7 cellular contexts compared by ENCODE assay signal in the genomic region with DNA sequence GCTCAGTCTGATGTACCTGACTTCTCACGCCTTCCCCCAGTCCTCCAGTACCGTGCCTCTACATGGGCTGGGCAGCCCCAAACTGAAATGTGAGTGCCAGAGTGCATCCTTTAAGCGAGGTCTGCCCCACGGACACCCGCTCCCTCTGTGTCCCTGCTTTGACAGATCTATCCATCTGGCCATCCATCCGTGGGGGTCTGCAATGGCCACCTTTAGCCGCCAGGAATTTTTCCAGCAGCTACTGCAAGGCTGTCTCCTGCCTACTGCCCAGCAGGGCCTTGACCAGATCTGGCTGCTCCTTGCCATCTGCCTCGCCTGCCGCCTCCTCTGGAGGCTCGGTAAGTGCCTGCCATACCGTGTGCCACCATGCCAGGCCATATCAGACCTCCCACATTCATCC. TPM values are rescaled to one million over a fixed set of nuclear protein-coding genes. Genes with fewer than 3 reads are reported as not detected.
A peak's percentile ranks its signal among the peaks of the same experiment; 100 is the strongest.
DNase-seq lines count a peak whose midpoint lies in the region; ATAC-seq and TF ChIP-seq lines count a peak whose summit lies in the region.

No MANE protein-coding gene starts in this region.

- H3K4me1 Mint-ChIP-seq in HFFc6 (ENCODE audit: low read depth): peaks cover 15% of the 10 kb centered on the region; the same call in 1 of the 2 replicates
- H3K4me1 Mint-ChIP-seq in activated naive CD8-positive, alpha-beta T cell (ENCODE audit: low read depth): peaks cover 22% of the 10 kb centered on the region

- no peak for TF ChIP-seq POLR2A in stomach (IDR thresholded peaks at IDR 0.05)

- no peak for TF ChIP-seq EP300 in stomach (IDR thresholded peaks at IDR 0.05)

- H3K27me3 ChIP-seq in iPS-20b (ENCODE audit: insufficient read depth, low read length) (no peaks in the 10 kb centered on the region), stomach (no peaks in the 10 kb centered on the region)

- H3K4me3 ChIP-seq in iPS-20b (ENCODE audit: low read length) (peak overlapping the region; percentile 89), stomach (peak overlapping the region; percentile 59 to 69 (median 64))

- no peaks in the 10 kb centered on the region; the same call in 1 of the 2 replicates for H3K27me3 Mint-ChIP-seq in HFFc6 (ENCODE audit: insufficient read depth)
- no peaks in the 10 kb centered on the region for H3K27me3 Mint-ChIP-seq in activated naive CD8-positive, alpha-beta T cell

- H3K4me1 ChIP-seq in iPS-20b (ENCODE audit: insufficient read depth, low read length) (no peaks in the 10 kb centered on the region), stomach (peaks cover 4 to 11% (median 7%) of the 10 kb centered on the region in 4 donors)

- DNase-seq in HFFc6: no peak
- DNase-seq in stomach: no peak
- no peak for DNase-seq in NOMO-1 treated with DMSO at 0.1 percent for 48 hours (lab: John Stamatoyannopoulos, UW; ENCODE audit: unreplicated experiment)
- DNase-seq in NCI-H1930 (lab: John Stamatoyannopoulos, UW): no peak

- H3K9me3 Mint-ChIP-seq in HFFc6: no peaks in the 10 kb centered on the region
- no peaks in the 10 kb centered on the region for H3K9me3 Mint-ChIP-seq in activated naive CD8-positive, alpha-beta T cell (ENCODE audit: low read depth)

- peak overlapping the region; percentile 75; the same call in 1 of the 2 replicates for H3K27ac Mint-ChIP-seq in HFFc6
- peak overlapping the region; percentile 89 for H3K27ac Mint-ChIP-seq in activated naive CD8-positive, alpha-beta T cell

- H3K9me3 ChIP-seq in iPS-20b (ENCODE audit: insufficient read depth, low read depth, low read length) (no peaks in the 10 kb centered on the region), stomach (no peaks in the 10 kb centered on the region)

- H3K36me3 ChIP-seq in iPS-20b (ENCODE audit: insufficient read depth, low read depth, low read length) (no peaks in the 10 kb centered on the region), stomach (peaks cover 0 to 16% (median 6%) of the 10 kb centered on the region in 4 donors)

- H3K4me3 Mint-ChIP-seq in HFFc6: peak overlapping the region; percentile 91
- peak overlapping the region; percentile 93 for H3K4me3 Mint-ChIP-seq in activated naive CD8-positive, alpha-beta T cell

- no peak overlapping the region for H3K27ac ChIP-seq in iPS-20b (ENCODE audit: low read length)
- peak overlapping the region in 1 of 5 donors; percentile 84 for H3K27ac ChIP-seq in stomach

- peak overlapping the region; percentile 82; the same call in 1 of the 2 replicates for H3K9ac ChIP-seq in iPS-20b (ENCODE audit: low read depth, low read length)

- WGBS in stomach, 5 donors: 45 to 70% (median 62%) methylated on average over 6 to 11 of the region's 11 CpGs

- H3K36me3 Mint-ChIP-seq in HFFc6 (ENCODE audit: low read depth): no peaks in the 10 kb centered on the region
- peaks cover 2% of the 10 kb centered on the region for H3K36me3 Mint-ChIP-seq in activated naive CD8-positive, alpha-beta T cell

- TF ChIP-seq CTCF in HFFc6 (IDR thresholded peaks at IDR 0.05) (no peak), stomach (IDR thresholded peaks at IDR 0.05) (no peak)

- intact Hi-C loops in stomach (cut with DNase I; ENCODE audit: low total_unique reads): no loop called here

- no peak for ATAC-seq in HG02840 (IDR thresholded peaks at IDR 0.05; ENCODE audit: low FRiP score, unreplicated experiment)

RNA-seq across cellular contexts. Expression of a gene that starts 0.8 kb away (rescaled TPM):
- 10 to 100 TPM in 4 of 6 experiments, 1 to 10 TPM in 2; 9.0 to 13.8 (median 10.7) TPM for total RNA-seq in HFFc6 (2021; fragmentation: NEBNext Ultra II Directional; extraction: Animal tissue kit (Norgen Biotek cat#: 25700))
- 10 to 100 TPM in 3 of 5 donors, 1 to 10 TPM in 2; 1.8 to 27.4 (median 16.2) TPM for total RNA-seq in stomach
- 10 to 100 TPM in 1 of 3 donors, 1 to 10 TPM in 2; 4.7 to 11.9 (median 6.7) TPM for polyA plus RNA-seq in stomach

RNA-seq across cellular contexts. Expression of a gene that starts 12.0 kb away (rescaled TPM):
- total RNA-seq in HFFc6 (2021; fragmentation: NEBNext Ultra II Directional; extraction: Animal tissue kit (Norgen Biotek cat#: 25700)): 10 to 100 TPM; 26.0 to 42.2 (median 39.1) TPM
- 100 to 1,000 TPM in 1 of 5 donors, 10 to 100 TPM in 3, 1 to 10 TPM in 1; 5.8 to 208 (median 46.4) TPM for total RNA-seq in stomach
- 100 to 1,000 TPM in 1 of 3 donors, 10 to 100 TPM in 2; 28.9 to 112 (median 74.8) TPM for polyA plus RNA-seq in stomach

RNA-seq across cellular contexts. Expression of a gene that starts 29.9 kb away (rescaled TPM):
- total RNA-seq in HFFc6 (2021; fragmentation: NEBNext Ultra II Directional; extraction: Animal tissue kit (Norgen Biotek cat#: 25700)): 10 to 100 TPM; 13.0 to 15.3 (median 13.8) TPM
- 10 to 100 TPM in 2 of 5 donors, 1 to 10 TPM in 2, not detected in 1; 4.6 to 13.6 (median 9.0) TPM for total RNA-seq in stomach
- 1 to 10 TPM; 5.2 to 6.5 (median 5.9) TPM for polyA plus RNA-seq in stomach

RNA-seq across cellular contexts. Expression of a gene that starts 33.6 kb away (rescaled TPM):
- total RNA-seq in HFFc6 (2021; fragmentation: NEBNext Ultra II Directional; extraction: Animal tissue kit (Norgen Biotek cat#: 25700)): 10 to 100 TPM; 51.5 to 66.7 (median 59.7) TPM
- total RNA-seq in stomach: 10 to 100 TPM; 19.6 to 92.8 (median 55.3) TPM
- 10 to 100 TPM; 33.9 to 40.3 (median 37.7) TPM for polyA plus RNA-seq in stomach

RNA-seq across cellular contexts. Expression of a gene that starts 39.6 kb away (rescaled TPM):
- total RNA-seq in HFFc6 (2021; fragmentation: NEBNext Ultra II Directional; extraction: Animal tissue kit (Norgen Biotek cat#: 25700)): under 1 TPM in 5 of 6 experiments, not detected in 1; 0.40 to 0.91 (median 0.79) TPM
- 10 to 100 TPM in 2 of 5 donors, 1 to 10 TPM in 3; 4.1 to 32.9 (median 6.7) TPM for total RNA-seq in stomach
- 10 to 100 TPM; 19.9 to 45.8 (median 21.1) TPM for polyA plus RNA-seq in stomach
